ENCODE assay signal across 11 cellular contexts in the genomic region with DNA sequence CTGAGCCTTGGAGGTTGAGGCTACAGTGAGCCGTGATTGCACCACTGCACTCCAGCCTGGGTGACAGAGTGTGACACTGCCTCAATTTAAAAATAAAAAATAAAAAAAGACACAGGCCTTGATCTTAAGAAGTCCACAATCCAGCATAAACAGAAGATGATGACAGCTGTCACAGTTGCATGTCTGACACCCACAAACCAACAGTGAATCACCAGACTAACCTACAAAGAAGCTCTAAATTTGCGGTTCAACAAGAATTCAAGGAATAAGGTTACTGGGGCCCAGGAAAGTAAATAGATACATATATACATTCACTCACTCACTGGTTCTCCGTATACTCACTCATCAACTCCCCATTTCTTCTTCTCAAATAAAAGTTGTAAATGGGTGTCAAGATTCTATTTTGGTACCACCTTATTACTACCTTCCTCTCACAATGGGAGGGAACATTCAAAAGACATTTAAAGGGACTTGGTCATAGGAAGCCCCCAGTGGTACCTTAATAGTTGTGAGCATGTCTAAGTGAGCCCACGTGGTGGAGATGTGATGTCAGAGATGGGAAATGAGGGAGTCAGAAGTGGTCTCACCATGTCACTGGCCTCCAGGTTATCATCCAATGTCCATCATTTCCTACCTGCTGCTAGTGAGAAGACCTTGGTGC.
DNase-seq lines count a peak whose midpoint lies in the region; ATAC-seq and TF ChIP-seq lines count a peak whose summit lies in the region.
"Had no signal": no experiment of that assay in that cellular context is flagged by ENCODE, and none has a peak within 500 bp of the region (broad histone marks: within the 10 kb centered on the region; RNA-seq: fewer than 3 reads in every experiment).

No MANE protein-coding gene starts in this region.

- no peak for TF ChIP-seq CTCF in body of pancreas (IDR thresholded peaks at IDR 0.05)

- H3K36me3 ChIP-seq in mesenchymal stem cell (ENCODE audit: control insufficient read depth in 1 of 2, insufficient read depth in 2 of 2, low read depth in 1 of 2, low read length in 2 of 2) (peaks cover 2 to 5% of the 10 kb centered on the region in 2 experiments), body of pancreas (replicated peaks in 1 of 2; ENCODE audit: insufficient read depth in 1 of 2, low read depth in 2 of 2) (no peaks in the 10 kb centered on the region)

- no peak overlapping the region for H3K23ac ChIP-seq in mesenchymal stem cell (ENCODE audit: low read length in 2 of 2)

- H3K27ac Mint-ChIP-seq in activated naive CD8-positive, alpha-beta T cell, result peak overlapping the region; percentile 67
- peak overlapping the region; percentile 72 to 78 for H3K27ac Mint-ChIP-seq in stimulated activated naive CD8-positive, alpha-beta T cell treated with anti-CD3 and anti-CD28 coated beads, Interleukin-15, amount 100 ng/mL, for 72 hours
- H3K27ac Mint-ChIP-seq: endodermal cell had no signal

- no peaks in the 10 kb centered on the region for H3K9me3 Mint-ChIP-seq in activated T-cell treated with anti-CD3 and anti-CD28 coated beads, Interleukin-2, amount 50 U/mL, for 4 hours
- no peaks in the 10 kb centered on the region for H3K9me3 Mint-ChIP-seq in activated naive CD8-positive, alpha-beta T cell (ENCODE audit: low read depth)
- no peaks in the 10 kb centered on the region for H3K9me3 Mint-ChIP-seq in stimulated activated naive CD8-positive, alpha-beta T cell treated with anti-CD3 and anti-CD28 coated beads, Interleukin-15, amount 100 ng/mL, for 72 hours
- H3K9me3 Mint-ChIP-seq: endodermal cell had no signal

- no peak overlapping the region for H3K4me3 Mint-ChIP-seq in activated T-cell treated with anti-CD3 and anti-CD28 coated beads, Interleukin-2, amount 50 U/mL, for 4 hours
- H3K4me3 Mint-ChIP-seq in activated naive CD8-positive, alpha-beta T cell, result no peak overlapping the region
- H3K4me3 Mint-ChIP-seq in stimulated activated naive CD8-positive, alpha-beta T cell treated with anti-CD3 and anti-CD28 coated beads, Interleukin-15, amount 100 ng/mL, for 72 hours, result peak overlapping the region; percentile 67 to 68
- H3K4me3 Mint-ChIP-seq: endodermal cell had no signal

- H3K4me1 Mint-ChIP-seq in activated T-cell treated with anti-CD3 and anti-CD28 coated beads, Interleukin-2, amount 50 U/mL, for 4 hours (ENCODE audit: low read depth), result peaks cover 37% of the 10 kb centered on the region
- peaks cover 45% of the 10 kb centered on the region for H3K4me1 Mint-ChIP-seq in activated naive CD8-positive, alpha-beta T cell (ENCODE audit: low read depth)
- H3K4me1 Mint-ChIP-seq in stimulated activated naive CD8-positive, alpha-beta T cell treated with anti-CD3 and anti-CD28 coated beads, Interleukin-15, amount 100 ng/mL, for 72 hours, result peaks cover 87% of the 10 kb centered on the region
- H3K4me1 Mint-ChIP-seq: endodermal cell had no signal

- no peak overlapping the region for H2BK5ac ChIP-seq in mesenchymal stem cell (ENCODE audit: low read depth, low read length, poor library complexity, severe bottlenecking)

- H3K27me3 ChIP-seq in mesenchymal stem cell (ENCODE audit: control insufficient read depth in 1 of 2, insufficient read depth in 1 of 2, low read length in 2 of 2) (no peaks in the 10 kb centered on the region), body of pancreas (no peaks in the 10 kb centered on the region)
- H3K27me3 ChIP-seq: stomach had no signal

- H4K8ac ChIP-seq in mesenchymal stem cell (ENCODE audit: low read length), result no peak overlapping the region

- H3K27me3 Mint-ChIP-seq in activated T-cell treated with anti-CD3 and anti-CD28 coated beads, Interleukin-2, amount 50 U/mL, for 4 hours (ENCODE audit: low read depth), result no peaks in the 10 kb centered on the region
- H3K27me3 Mint-ChIP-seq in activated naive CD8-positive, alpha-beta T cell, result no peaks in the 10 kb centered on the region
- no peaks in the 10 kb centered on the region for H3K27me3 Mint-ChIP-seq in stimulated activated naive CD8-positive, alpha-beta T cell treated with anti-CD3 and anti-CD28 coated beads, Interleukin-15, amount 100 ng/mL, for 72 hours

- H3K79me1 ChIP-seq in mesenchymal stem cell (replicated peaks; ENCODE audit: low read length, poor library complexity, severe bottlenecking), result no peaks in the 10 kb centered on the region

- TF ChIP-seq POLR2A in body of pancreas (IDR thresholded peaks at IDR 0.05), result no peak

- H3K9ac ChIP-seq in mesenchymal stem cell (ENCODE audit: low read length), result no peak overlapping the region

- no peak for DNase-seq in activated T-cell treated with anti-CD3 and anti-CD28 coated beads, Interleukin-2, amount 50 U/mL, for 4 hours
- no peak for DNase-seq in activated T-cell treated with anti-CD3 and anti-CD28 coated beads for 4 hours
- DNase-seq in stimulated activated naive CD8-positive, alpha-beta T cell treated with anti-CD3 and anti-CD28 coated beads, Interleukin-15, amount 100 ng/mL, for 72 hours, result peak in 1 of 2 donors; percentile 35
- no peak for DNase-seq in mesenchymal stem cell
- DNase-seq in body of pancreas, result no peak
- no peak for DNase-seq in KBM-7
- DNase-seq: endodermal cell, PC-9 had no signal

- WGBS in mesenchymal stem cell, result 100% methylated on average over 2 of the region's 4 CpGs
- 81 to 87% methylated on average over 4 of the region's 4 CpGs for WGBS in body of pancreas, 2 donors

- H3K27ac ChIP-seq in mesenchymal stem cell (ENCODE audit: low read length, poor library complexity, severe bottlenecking) (no peak overlapping the region), body of pancreas (no peak overlapping the region)
- H3K27ac ChIP-seq: PC-9, stomach had no signal

- H3K9me3 ChIP-seq in mesenchymal stem cell (ENCODE audit: control insufficient read depth, low read length) (no peaks in the 10 kb centered on the region), body of pancreas (no peaks in the 10 kb centered on the region)
- H3K9me3 ChIP-seq: stomach had no signal

- in situ Hi-C loops in KBM-7 (cut with MboI; ENCODE audit: low pct_unique_long_range_greater_than_20kb, low sequenced_read_pairs), result loop anchor here (25.0 kb wide), 1 partner anchor 648 kb away; no protein-coding TSS in a partner anchor

- peak; percentile 70 to 74 for ATAC-seq in activated T-cell treated with anti-CD3 and anti-CD28 coated beads, Interleukin-2, amount 50 U/mL, for 4 hours
- peak; percentile 8 for ATAC-seq in HG03175 (IDR thresholded peaks at IDR 0.05; ENCODE audit: unreplicated experiment)
- ATAC-seq in stimulated activated naive CD8-positive, alpha-beta T cell treated with anti-CD3 and anti-CD28 coated beads, Interleukin-15, amount 100 ng/mL, for 72 hours, result peak; percentile 78
- no peak for ATAC-seq in body of pancreas

- peaks cover 4% of the 10 kb centered on the region for H3K36me3 Mint-ChIP-seq in activated T-cell treated with anti-CD3 and anti-CD28 coated beads, Interleukin-2, amount 50 U/mL, for 4 hours (ENCODE audit: insufficient read depth)
- peaks cover 3% of the 10 kb centered on the region for H3K36me3 Mint-ChIP-seq in activated naive CD8-positive, alpha-beta T cell

- no peak overlapping the region for H4K91ac ChIP-seq in mesenchymal stem cell (ENCODE audit: low read length)

- H3K18ac ChIP-seq in mesenchymal stem cell (ENCODE audit: low read depth in 1 of 2, low read length in 2 of 2), result peak overlapping the region in 1 of 2 experiments; percentile 18

- peak overlapping the region in 1 of 2 experiments; percentile 87 for H2BK12ac ChIP-seq in mesenchymal stem cell (ENCODE audit: low read length in 2 of 2)

- no peak overlapping the region for H3K4ac ChIP-seq in mesenchymal stem cell (ENCODE audit: low read depth in 1 of 2, low read length in 2 of 2)

- H2AK5ac ChIP-seq in mesenchymal stem cell (ENCODE audit: low read length, severe bottlenecking), result no peak overlapping the region

- no peak overlapping the region for H2BK15ac ChIP-seq in mesenchymal stem cell (ENCODE audit: low read depth, poor library complexity, severe bottlenecking)

- H3K4me1 ChIP-seq in mesenchymal stem cell (ENCODE audit: control insufficient read depth, insufficient read depth, low read depth, low read length) (peaks cover 7% of the 10 kb centered on the region), body of pancreas (no peaks in the 10 kb centered on the region)

- H3K4me2 ChIP-seq in mesenchymal stem cell (ENCODE audit: low read length, poor library complexity, severe bottlenecking), result no peak overlapping the region
- H3K4me2 ChIP-seq: PC-9 had no signal

- no peak overlapping the region for H2BK120ac ChIP-seq in mesenchymal stem cell (ENCODE audit: low read depth, low read length)

- H3K4me3 ChIP-seq in mesenchymal stem cell (ENCODE audit: insufficient read depth in 1 of 2, low read depth in 1 of 2, low read length in 2 of 2), result no peak overlapping the region
- no peak overlapping the region for H3K4me3 ChIP-seq in body of pancreas
- H3K4me3 ChIP-seq: PC-9, stomach had no signal

- intact Hi-C loops in body of pancreas (cut with DNase I), result no loop called here

- no peak overlapping the region for H3K14ac ChIP-seq in mesenchymal stem cell (ENCODE audit: low read length in 2 of 2)

- no peak overlapping the region for H2AFZ ChIP-seq in mesenchymal stem cell (ENCODE audit: low read depth, low read length)
- H2AFZ ChIP-seq: PC-9 had no signal

Comparison
In these comparisons a context has a peak if more than half of its experiments do, and no peak if none do; other contexts are left out.
1. H3K4me3 Mint-ChIP-seq: peak in stimulated activated naive CD8-positive, alpha-beta T cell treated with anti-CD3 and anti-CD28 coated beads, Interleukin-15, amount 100 ng/mL, for 72 hours (2 of 2); none in activated T-cell treated with anti-CD3 and anti-CD28 coated beads, Interleukin-2, amount 50 U/mL, for 4 hours (single experiment) and activated naive CD8-positive, alpha-beta T cell (single experiment).